ENCODE assay signal across 2 cellular contexts in genomic region chr5:62731011-62731410, GRCh38.
TF ChIP-seq lines count a peak whose summit lies in the region.

No MANE protein-coding gene starts in this region.

TF ChIP-seq in GM12878, 131 proteins besides CTCF, POLR2A, EP300 and RAD21 (continued from another document):
- TF ChIP-seq ZBTB40 (IDR thresholded peaks at IDR 0.05; ENCODE audit: borderline replicate concordance) (no peak), CHD2 (IDR thresholded peaks at IDR 0.05; ENCODE audit: borderline replicate concordance, low read depth, low read length) (no peak)

TF ChIP-seq in WTC11, 78 proteins besides CTCF, POLR2A, EP300 and RAD21 (continued from another document):
- TF ChIP-seq ARID4B (CRISPR knock-in tag; IDR thresholded peaks at IDR 0.05; ENCODE audit: borderline replicate concordance) (no peak), E2F4 (CRISPR knock-in tag; IDR thresholded peaks at IDR 0.05; ENCODE audit: borderline replicate concordance, low read depth) (no peak), E2F5 (CRISPR knock-in tag; IDR thresholded peaks at IDR 0.05) (no peak)
